In the genomic region with DNA sequence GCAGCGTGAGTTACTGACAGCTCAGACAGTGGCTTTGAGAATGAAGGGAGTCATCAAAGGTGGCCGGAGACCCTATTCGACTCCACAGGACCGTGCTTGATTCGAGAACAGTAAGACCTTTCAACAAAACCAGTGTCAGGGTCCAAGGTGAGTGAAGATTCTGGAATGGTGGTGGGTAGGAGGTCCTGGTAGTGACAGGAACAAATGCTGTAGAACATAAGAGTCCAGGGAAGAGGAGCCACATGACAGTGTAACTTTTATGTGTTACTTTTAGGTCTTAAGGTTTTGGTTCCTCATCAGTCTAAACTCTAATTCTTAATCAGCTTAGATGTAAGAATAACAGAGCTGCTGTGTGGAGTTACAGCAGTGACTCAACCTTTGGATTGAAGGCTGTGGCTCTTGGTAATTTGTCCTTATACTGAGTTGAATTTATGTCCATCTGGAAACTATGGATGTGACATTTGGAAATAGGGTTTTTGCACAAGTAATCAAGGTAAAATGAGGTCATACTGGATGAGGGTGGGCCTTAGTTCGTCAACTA, we compare ENCODE assay signal across 10 cellular contexts. TPM values are rescaled to one million over a fixed set of nuclear protein-coding genes. Genes with fewer than 3 reads are reported as not detected.
DNase-seq lines count a peak whose midpoint lies in the region; ATAC-seq and TF ChIP-seq lines count a peak whose summit lies in the region.
"Had no signal": no experiment of that assay in that cellular context is flagged by ENCODE, and none has a peak within 500 bp of the region (broad histone marks: within the 10 kb centered on the region; RNA-seq: fewer than 3 reads in every experiment).

No MANE protein-coding gene starts in this region.

- no peaks in the 10 kb centered on the region for H3K9me3 ChIP-seq in breast epithelium
- H3K9me3 ChIP-seq in upper lobe of left lung: no peaks in the 10 kb centered on the region

- H3K4me1 Mint-ChIP-seq in MCF 10A (ENCODE audit: insufficient read depth, unreplicated experiment): peaks cover 28% of the 10 kb centered on the region
- H3K4me1 Mint-ChIP-seq in WTC11: peaks cover 20% of the 10 kb centered on the region

- ATAC-seq in WTC11 (no peak), upper lobe of left lung (ENCODE audit: low FRiP score in 2 of 2) (no peak), GM21381 (IDR thresholded peaks at IDR 0.05; ENCODE audit: unreplicated experiment) (no peak)

- H3K4me3 ChIP-seq in breast epithelium: no peak overlapping the region
- H3K4me3 ChIP-seq in upper lobe of left lung: peak overlapping the region in 1 of 4 donors; percentile 0

- intact Hi-C loops in MCF 10A (cut with micrococcal nuclease): loop anchor here (5.0 kb wide), 1 partner anchor 202 kb away; no protein-coding TSS in a partner anchor
- intact Hi-C loops in breast epithelium (cut with DNase I; ENCODE audit: low total_unique reads): no loop called here

- 87 to 88% methylated on average over 6 of the region's 6 CpGs for WGBS in upper lobe of left lung, 2 donors

- H3K27ac ChIP-seq in breast epithelium (no peak overlapping the region), upper lobe of left lung (peak overlapping the region; percentile 47 to 96 (median 94))
- H3K27ac ChIP-seq: epithelial cell of prostate had no signal

- peaks cover 0 to 5% of the 10 kb centered on the region in 2 donors for H3K4me1 ChIP-seq in breast epithelium
- peaks cover 30 to 60% (median 41%) of the 10 kb centered on the region in 4 donors for H3K4me1 ChIP-seq in upper lobe of left lung

- TSS peak; percentile 25 for BruUV-seq in MCF 10A (replicated peaks; lab: Mats Ljungman, UMichigan)

- H3K36me3 ChIP-seq in breast epithelium (no peaks in the 10 kb centered on the region), upper lobe of left lung (no peaks in the 10 kb centered on the region)

- DNase-seq in MCF 10A (ENCODE audit: unreplicated experiment): no peak
- DNase-seq in breast epithelium (ENCODE audit: low spot score in 2 of 2): no peak
- DNase-seq in WTC11 (ENCODE audit: low spot score): no peak
- peak; percentile 38 for DNase-seq in iris pigment epithelial cell (ENCODE audit: low read depth)
- no peak for DNase-seq in upper lobe of left lung
- no peak for DNase-seq in NCI-H1417 (lab: John Stamatoyannopoulos, UW)
- DNase-seq in AML-193 (lab: John Stamatoyannopoulos, UW): no peak
- DNase-seq: NCI-H446 had no signal

- H3K27me3 Mint-ChIP-seq in MCF 10A (ENCODE audit: insufficient read depth, unreplicated experiment): no peaks in the 10 kb centered on the region
- no peaks in the 10 kb centered on the region for H3K27me3 Mint-ChIP-seq in WTC11 (ENCODE audit: low read depth)

- no peak for TF ChIP-seq EP300 in upper lobe of left lung (IDR thresholded peaks at IDR 0.05)

- POLR2A ChIA-PET in MCF 10A (lab: Yijun Ruan, JAX) (interaction anchor here (1.4 to 5.1 kb wide), 5 partner anchors 9 to 201 kb away, joined by 3 to 109 read pairs (median 8); no protein-coding TSS in a partner anchor), WTC11 (lab: Charles Lee) (no interaction called here)

- H3K36me3 Mint-ChIP-seq in MCF 10A (ENCODE audit: insufficient read depth, unreplicated experiment) (peaks cover 24% of the 10 kb centered on the region), WTC11 (no peaks in the 10 kb centered on the region)

- H3K9me3 Mint-ChIP-seq in MCF 10A (ENCODE audit: unreplicated experiment) (no peaks in the 10 kb centered on the region), WTC11 (no peaks in the 10 kb centered on the region)

- no peak overlapping the region for H3K27ac Mint-ChIP-seq in MCF 10A (ENCODE audit: low read depth, unreplicated experiment)
- no peak overlapping the region; the same call in 1 of the 2 replicates for H3K27ac Mint-ChIP-seq in WTC11

- TF ChIP-seq CTCF in MCF 10A (IDR thresholded peaks at IDR 0.05; ENCODE audit: unreplicated experiment): no peak
- no peak for TF ChIP-seq CTCF in breast epithelium (IDR thresholded peaks at IDR 0.05)
- no peak for TF ChIP-seq CTCF in WTC11 (IDR thresholded peaks at IDR 0.05)
- TF ChIP-seq CTCF in upper lobe of left lung (IDR thresholded peaks at IDR 0.05): no peak

- no peaks in the 10 kb centered on the region for H3K27me3 ChIP-seq in breast epithelium
- no peaks in the 10 kb centered on the region for H3K27me3 ChIP-seq in upper lobe of left lung

- H3K4me3 Mint-ChIP-seq in MCF 10A (ENCODE audit: unreplicated experiment) (peak overlapping the region; percentile 99), WTC11 (peak overlapping the region; percentile 99)

- CTCF ChIA-PET in MCF 10A (lab: Yijun Ruan, JAX) (interaction anchor here (1.0 to 4.1 kb wide), 3 partner anchors 38 to 201 kb away, joined by 3 to 32 read pairs (median 5); no protein-coding TSS in a partner anchor), WTC11 (lab: Charles Lee) (interaction anchor here (1.2 to 1.4 kb wide), 2 partner anchors 84 to 200 kb away, joined by 3 to 4 read pairs; no protein-coding TSS in a partner anchor)

- TF ChIP-seq POLR2A in breast epithelium (IDR thresholded peaks at IDR 0.05): no peak
- TF ChIP-seq POLR2A in upper lobe of left lung (IDR thresholded peaks at IDR 0.05): no peak

TF ChIP-seq in WTC11, 78 proteins besides CTCF, POLR2A, EP300 and RAD21 (continues in another document):
- TF ChIP-seq HMGA2 (CRISPR knock-in tag; IDR thresholded peaks at IDR 0.05) (no peak), IRF1 (CRISPR knock-in tag; IDR thresholded peaks at IDR 0.05) (no peak), MYBL2 (CRISPR knock-in tag; IDR thresholded peaks at IDR 0.05) (no peak), NFATC4 (CRISPR knock-in tag; IDR thresholded peaks at IDR 0.05) (no peak), ZNF396 (CRISPR knock-in tag; IDR thresholded peaks at IDR 0.05; ENCODE audit: borderline replicate concordance) (no peak), RORB (CRISPR knock-in tag; IDR thresholded peaks at IDR 0.05) (no peak), NFYB (CRISPR knock-in tag; conservative IDR thresholded peaks at IDR 0.05; ENCODE audit: low read depth) (no peak), ZSCAN18 (CRISPR knock-in tag; IDR thresholded peaks at IDR 0.05) (no peak), ZNF671 (CRISPR knock-in tag; IDR thresholded peaks at IDR 0.05) (no peak)
- TF ChIP-seq, protein P1, sequence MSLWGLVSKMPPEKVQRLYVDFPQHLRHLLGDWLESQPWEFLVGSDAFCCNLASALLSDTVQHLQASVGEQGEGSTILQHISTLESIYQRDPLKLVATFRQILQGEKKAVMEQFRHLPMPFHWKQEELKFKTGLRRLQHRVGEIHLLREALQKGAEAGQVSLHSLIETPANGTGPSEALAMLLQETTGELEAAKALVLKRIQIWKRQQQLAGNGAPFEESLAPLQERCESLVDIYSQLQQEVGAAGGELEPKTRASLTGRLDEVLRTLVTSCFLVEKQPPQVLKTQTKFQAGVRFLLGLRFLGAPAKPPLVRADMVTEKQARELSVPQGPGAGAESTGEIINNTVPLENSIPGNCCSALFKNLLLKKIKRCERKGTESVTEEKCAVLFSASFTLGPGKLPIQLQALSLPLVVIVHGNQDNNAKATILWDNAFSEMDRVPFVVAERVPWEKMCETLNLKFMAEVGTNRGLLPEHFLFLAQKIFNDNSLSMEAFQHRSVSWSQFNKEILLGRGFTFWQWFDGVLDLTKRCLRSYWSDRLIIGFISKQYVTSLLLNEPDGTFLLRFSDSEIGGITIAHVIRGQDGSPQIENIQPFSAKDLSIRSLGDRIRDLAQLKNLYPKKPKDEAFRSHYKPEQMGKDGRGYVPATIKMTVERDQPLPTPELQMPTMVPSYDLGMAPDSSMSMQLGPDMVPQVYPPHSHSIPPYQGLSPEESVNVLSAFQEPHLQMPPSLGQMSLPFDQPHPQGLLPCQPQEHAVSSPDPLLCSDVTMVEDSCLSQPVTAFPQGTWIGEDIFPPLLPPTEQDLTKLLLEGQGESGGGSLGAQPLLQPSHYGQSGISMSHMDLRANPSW (CRISPR knock-in tag; conservative IDR thresholded peaks at IDR 0.05; ENCODE audit: low read depth): no peak
- TF ChIP-seq, protein P2, sequence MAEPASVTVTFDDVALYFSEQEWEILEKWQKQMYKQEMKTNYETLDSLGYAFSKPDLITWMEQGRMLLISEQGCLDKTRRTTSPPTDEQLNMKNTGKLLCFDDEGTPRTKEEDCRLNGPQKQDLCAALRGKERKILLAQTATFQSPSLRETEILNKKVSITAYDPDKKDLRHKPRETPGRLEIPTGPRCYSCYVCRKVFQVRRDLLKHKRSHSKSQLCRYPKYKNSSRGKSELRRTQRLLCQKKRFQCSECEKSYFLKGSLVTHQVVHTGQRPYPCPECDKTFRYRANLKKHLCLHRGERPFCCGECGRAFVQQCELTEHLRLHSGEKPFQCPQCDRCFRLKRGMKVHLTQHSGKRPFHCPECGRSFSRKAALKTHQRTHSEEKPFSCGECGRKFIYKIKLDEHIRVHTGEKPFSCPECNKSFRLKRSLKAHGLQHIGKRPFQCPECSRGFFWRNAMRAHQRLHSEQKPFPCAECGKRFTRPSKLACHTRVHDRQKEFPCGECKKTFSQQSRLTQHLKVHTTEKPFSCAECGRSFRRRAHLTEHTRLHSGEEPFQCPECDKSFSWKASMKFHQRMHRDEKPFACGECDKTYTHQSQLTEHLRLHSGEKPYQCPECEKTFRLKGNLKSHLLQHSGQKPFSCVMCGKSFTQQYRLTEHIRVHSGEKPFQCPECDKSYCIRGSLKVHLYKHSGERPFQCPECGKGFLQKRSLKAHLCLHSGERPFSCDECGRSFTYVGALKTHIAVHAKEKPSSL (CRISPR knock-in tag; conservative IDR thresholded peaks at IDR 0.05): no peak

RNA-seq across cellular contexts. Expression of gene TBC1D22A, which starts 1.8 kb away (rescaled TPM):
- total RNA-seq in MCF 10A (2022): 26.0 and 27.7 TPM in 2 replicates
- 10 to 100 TPM; 19.0 to 23.6 (median 23.6) TPM for total RNA-seq in breast epithelium
- 18.1 to 21.0 TPM (median 19.1 TPM) in 3 replicates for total RNA-seq in WTC11 (2021)
- 10 to 100 TPM; 27.1 to 48.2 (median 35.3) TPM for total RNA-seq in upper lobe of left lung

RNA-seq across cellular contexts. Expression of gene CERK, which starts 26.2 kb away (rescaled TPM):
- total RNA-seq in MCF 10A (2022): 11.6 and 20.2 TPM in 2 replicates
- 10 to 100 TPM; 23.3 to 37.3 (median 26.5) TPM for total RNA-seq in breast epithelium
- total RNA-seq in WTC11 (2021): 45.6 to 50.2 TPM (median 49.7 TPM) in 3 replicates
- 10 to 100 TPM; 26.9 to 55.5 (median 32.7) TPM for total RNA-seq in upper lobe of left lung

Comparison
In these comparisons a context has a peak if more than half of its experiments do, and no peak if none do; other contexts are left out.
1. H3K27ac ChIP-seq: peak in upper lobe of left lung (4 of 4); none in breast epithelium (0 of 2).